ENCODE assay signal across 12 cellular contexts in the genomic region with DNA sequence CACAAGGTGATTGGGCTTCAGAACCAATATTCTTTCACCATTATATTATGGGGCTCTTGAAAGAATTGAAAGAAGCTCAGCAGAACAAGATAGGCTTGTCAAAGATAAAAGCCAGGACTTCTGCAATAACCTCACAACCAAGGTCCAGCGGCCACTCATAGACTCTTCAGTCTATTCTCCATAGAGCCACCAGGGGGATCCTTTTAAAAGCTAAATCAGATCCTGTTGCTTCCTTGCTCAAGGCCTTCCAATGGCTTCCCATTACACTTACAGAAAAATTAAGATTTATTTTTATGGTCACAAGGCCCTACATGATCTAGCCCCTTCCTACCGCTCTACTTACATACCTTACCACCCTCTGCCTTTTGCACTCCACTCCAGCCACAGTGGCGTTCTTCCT.
DNase-seq lines count a peak whose midpoint lies in the region; ATAC-seq, FAIRE-seq and TF ChIP-seq lines count a peak whose summit lies in the region.
"Had no signal": no experiment of that assay in that cellular context is flagged by ENCODE, and none has a peak within 500 bp of the region (broad histone marks: within the 10 kb centered on the region; RNA-seq: fewer than 3 reads in every experiment).

No MANE protein-coding gene starts in this region.

- no peaks in the 10 kb centered on the region for H3K9me3 Mint-ChIP-seq in activated CD8-positive, alpha-beta T cell treated with anti-CD3 and anti-CD28 coated beads for 36 hours
- no peaks in the 10 kb centered on the region for H3K9me3 Mint-ChIP-seq in activated CD8-positive, alpha-beta T cell treated with anti-CD3 and anti-CD28 coated beads, Interleukin-2, amount 10 ng/mL, durations not matched to agents 7 days and 5 days (ENCODE audit: insufficient read depth)
- H3K9me3 Mint-ChIP-seq in activated B cell treated with CpG ODN at 0.5 μM for 24 hours, result no peaks in the 10 kb centered on the region
- H3K9me3 Mint-ChIP-seq in type B pancreatic cell, result no peaks in the 10 kb centered on the region

- no peak for FAIRE-seq in kidney (lab: Jason Lieb, UNC)

- intact Hi-C loops in activated CD8-positive, alpha-beta T cell treated with anti-CD3 and anti-CD28 coated beads for 36 hours (cut with micrococcal nuclease), result loop anchor here (10.0 kb wide), 1 partner anchor 219 kb away; no protein-coding TSS in a partner anchor
- intact Hi-C loops in activated B cell treated with CpG ODN at 0.5 μM for 24 hours (cut with micrococcal nuclease) (loop anchor here (1.0 to 2.0 kb wide), 4 partner anchors 169 to 443 kb away; a partner anchor contains a TSS), kidney (cut with DNase I) (no loop called here)

- no peak overlapping the region for H3K4me3 ChIP-seq in kidney (ENCODE audit: low read length in 2 of 2)
- H3K4me3 ChIP-seq: SK-N-MC had no signal

- ATAC-seq in activated CD8-positive, alpha-beta T cell treated with anti-CD3 and anti-CD28 coated beads for 36 hours, result no peak
- ATAC-seq in activated CD8-positive, alpha-beta T cell treated with anti-CD3 and anti-CD28 coated beads, Interleukin-2, amount 10 ng/mL, durations not matched to agents 7 days and 5 days, result no peak
- ATAC-seq in activated B cell treated with CpG ODN at 0.5 μM for 24 hours (ENCODE audit: low read depth), result peak; percentile 42
- ATAC-seq in GM19463 (IDR thresholded peaks at IDR 0.05; ENCODE audit: unreplicated experiment), result no peak

- no peak overlapping the region for H3K4me3 Mint-ChIP-seq in activated CD8-positive, alpha-beta T cell treated with anti-CD3 and anti-CD28 coated beads for 36 hours
- no peak overlapping the region for H3K4me3 Mint-ChIP-seq in activated CD8-positive, alpha-beta T cell treated with anti-CD3 and anti-CD28 coated beads, Interleukin-2, amount 10 ng/mL, durations not matched to agents 7 days and 5 days
- H3K4me3 Mint-ChIP-seq in activated B cell treated with CpG ODN at 0.5 μM for 24 hours (no peak overlapping the region), type B pancreatic cell (no peak overlapping the region)
- H3K4me3 Mint-ChIP-seq: CD14-positive monocyte had no signal

- DNase-seq in activated CD8-positive, alpha-beta T cell treated with anti-CD3 and anti-CD28 coated beads for 36 hours, result no peak
- no peak for DNase-seq in activated CD8-positive, alpha-beta T cell treated with anti-CD3 and anti-CD28 coated beads, Interleukin-2, amount 10 ng/mL, durations not matched to agents 7 days and 5 days
- peak; percentile 32 for DNase-seq in LoVo (ENCODE audit: low spot score)
- no peak for DNase-seq in activated B cell treated with CpG ODN at 0.5 μM for 24 hours
- DNase-seq in type B pancreatic cell (ENCODE audit: extremely low spot score, unreplicated experiment), result no peak
- DNase-seq in kidney, result no peak
- DNase-seq in stimulated activated CD4-positive, alpha-beta T cell treated with anti-CD3 and anti-CD28 coated beads, Interleukin-4, amount 100 ng/mL, for 1 hour, result no peak
- DNase-seq: activated T-cell treated with anti-CD3 and anti-CD28 coated beads, Interleukin-2, amount 50 U/mL, for 1 hour; caudate nucleus had no signal

- no peaks in the 10 kb centered on the region for H3K27me3 Mint-ChIP-seq in activated CD8-positive, alpha-beta T cell treated with anti-CD3 and anti-CD28 coated beads for 36 hours
- no peaks in the 10 kb centered on the region for H3K27me3 Mint-ChIP-seq in activated CD8-positive, alpha-beta T cell treated with anti-CD3 and anti-CD28 coated beads, Interleukin-2, amount 10 ng/mL, durations not matched to agents 7 days and 5 days (ENCODE audit: low read depth)
- H3K27me3 Mint-ChIP-seq in activated B cell treated with CpG ODN at 0.5 μM for 24 hours (no peaks in the 10 kb centered on the region), type B pancreatic cell (peaks cover 3% of the 10 kb centered on the region)

- H3K36me3 ChIP-seq in kidney (ENCODE audit: control insufficient read depth in 1 of 2, insufficient read depth in 2 of 2, low read length in 2 of 2), result no peaks in the 10 kb centered on the region

- no peak overlapping the region for H3K9ac ChIP-seq in kidney (ENCODE audit: low read length in 2 of 2)

- H3K9me3 ChIP-seq in kidney (ENCODE audit: control insufficient read depth in 1 of 2, low read length in 2 of 2), result no peaks in the 10 kb centered on the region

- POLR2A ChIA-PET in activated CD8-positive, alpha-beta T cell treated with anti-CD3 and anti-CD28 coated beads for 36 hours (lab: Charles Lee), result no interaction called here
- POLR2A ChIA-PET in activated CD8-positive, alpha-beta T cell treated with anti-CD3 and anti-CD28 coated beads, Interleukin-2, amount 10 ng/mL, durations not matched to agents 7 days and 5 days (lab: Charles Lee), result no interaction called here
- POLR2A ChIA-PET in activated B cell treated with CpG ODN at 0.5 μM for 24 hours (lab: Charles Lee), result no interaction called here

- H3K27ac ChIP-seq in kidney (ENCODE audit: low read depth in 2 of 2, low read length in 2 of 2), result no peak overlapping the region
- H3K27ac ChIP-seq: SK-N-MC had no signal

- no peak overlapping the region for H3K27ac Mint-ChIP-seq in activated CD8-positive, alpha-beta T cell treated with anti-CD3 and anti-CD28 coated beads for 36 hours
- no peak overlapping the region for H3K27ac Mint-ChIP-seq in activated CD8-positive, alpha-beta T cell treated with anti-CD3 and anti-CD28 coated beads, Interleukin-2, amount 10 ng/mL, durations not matched to agents 7 days and 5 days
- H3K27ac Mint-ChIP-seq in activated B cell treated with CpG ODN at 0.5 μM for 24 hours (no peak overlapping the region), type B pancreatic cell (no peak overlapping the region)

- peak; percentile 46 for TF ChIP-seq CTCF in activated CD8-positive, alpha-beta T cell treated with anti-CD3 and anti-CD28 coated beads for 36 hours (IDR thresholded peaks at IDR 0.05)
- TF ChIP-seq CTCF in activated B cell treated with CpG ODN at 0.5 μM for 24 hours (IDR thresholded peaks at IDR 0.05) (no peak), type B pancreatic cell (conservative IDR thresholded peaks at IDR 0.05) (peak; percentile 73), kidney (IDR thresholded peaks at IDR 0.05; ENCODE audit: borderline replicate concordance, extremely low read depth, insufficient read depth) (no peak)

- H3K4me1 ChIP-seq in kidney (ENCODE audit: control insufficient read depth in 1 of 2, insufficient read depth in 1 of 2, low read depth in 1 of 2, low read length in 2 of 2), result no peaks in the 10 kb centered on the region

- H3K4me1 Mint-ChIP-seq in activated CD8-positive, alpha-beta T cell treated with anti-CD3 and anti-CD28 coated beads for 36 hours (ENCODE audit: low read depth), result no peaks in the 10 kb centered on the region
- no peaks in the 10 kb centered on the region for H3K4me1 Mint-ChIP-seq in activated CD8-positive, alpha-beta T cell treated with anti-CD3 and anti-CD28 coated beads, Interleukin-2, amount 10 ng/mL, durations not matched to agents 7 days and 5 days (ENCODE audit: low read depth)
- H3K4me1 Mint-ChIP-seq in activated B cell treated with CpG ODN at 0.5 μM for 24 hours (no peaks in the 10 kb centered on the region), type B pancreatic cell (ENCODE audit: unreplicated experiment) (no peaks in the 10 kb centered on the region)
- H3K4me1 Mint-ChIP-seq: CD14-positive monocyte had no signal

- H3K36me3 Mint-ChIP-seq in activated CD8-positive, alpha-beta T cell treated with anti-CD3 and anti-CD28 coated beads for 36 hours (ENCODE audit: low read depth), result no peaks in the 10 kb centered on the region
- H3K36me3 Mint-ChIP-seq in activated CD8-positive, alpha-beta T cell treated with anti-CD3 and anti-CD28 coated beads, Interleukin-2, amount 10 ng/mL, durations not matched to agents 7 days and 5 days (ENCODE audit: low read depth), result no peaks in the 10 kb centered on the region
- peaks cover 29% of the 10 kb centered on the region for H3K36me3 Mint-ChIP-seq in activated B cell treated with CpG ODN at 0.5 μM for 24 hours (ENCODE audit: low read depth)
- H3K36me3 Mint-ChIP-seq in type B pancreatic cell, result no peaks in the 10 kb centered on the region
- H3K36me3 Mint-ChIP-seq: CD14-positive monocyte had no signal

- CTCF ChIA-PET in activated CD8-positive, alpha-beta T cell treated with anti-CD3 and anti-CD28 coated beads for 36 hours (lab: Charles Lee), result interaction anchor here (0.7 to 2.5 kb wide), 6 partner anchors 10 to 443 kb away, joined by 3 to 11 read pairs (median 4); no protein-coding TSS in a partner anchor
- CTCF ChIA-PET in activated CD8-positive, alpha-beta T cell treated with anti-CD3 and anti-CD28 coated beads, Interleukin-2, amount 10 ng/mL, durations not matched to agents 7 days and 5 days (lab: Charles Lee), result interaction anchor here (0.8 to 1.6 kb wide), 5 partner anchors 14 to 222 kb away, joined by 3 to 5 read pairs (median 3); no protein-coding TSS in a partner anchor
- CTCF ChIA-PET in activated B cell treated with CpG ODN at 0.5 μM for 24 hours (lab: Charles Lee), result interaction anchor here (0.7 to 2.8 kb wide), 6 partner anchors 75 to 377 kb away, joined by 3 to 18 read pairs (median 4); no protein-coding TSS in a partner anchor

Comparison
In these comparisons a context has a peak if more than half of its experiments do, and no peak if none do; other contexts are left out.
1. CTCF ChIP-seq: peak in activated CD8-positive, alpha-beta T cell treated with anti-CD3 and anti-CD28 coated beads for 36 hours (single experiment) and type B pancreatic cell (single experiment); none in activated B cell treated with CpG ODN at 0.5 μM for 24 hours (single experiment) and kidney (single experiment).